11 cellular contexts compared by ENCODE assay signal in genomic region chr15:25793354-25794050, GRCh38.
DNase-seq lines count a peak whose midpoint lies in the region; ATAC-seq and TF ChIP-seq lines count a peak whose summit lies in the region.
"Had no signal": no experiment of that assay in that cellular context is flagged by ENCODE, and none has a peak within 500 bp of the region (broad histone marks: within the 10 kb centered on the region; RNA-seq: fewer than 3 reads in every experiment).

No MANE protein-coding gene starts in this region.

- H3K4me3 ChIP-seq in esophagus muscularis mucosa = no peak overlapping the region
- H3K4me3 ChIP-seq: PC-9 had no signal

- H3K27ac ChIP-seq in esophagus muscularis mucosa (replicated peaks in 1 of 4) = peak overlapping the region in 3 of 4 donors; percentile 10 to 47 (median 27)
- H3K27ac ChIP-seq: PC-9 had no signal

- no peak overlapping the region for H3K27ac Mint-ChIP-seq in T-helper 17 cell
- H3K27ac Mint-ChIP-seq: activated T-helper 17 cell treated with anti-CD3 and anti-CD28 coated beads, Interleukin-2, amount 50 U/mL, for 72 hours had no signal

- WGBS in esophagus muscularis mucosa = 88% methylated on average over 4 of the region's 6 CpGs

- no peak for TF ChIP-seq EP300 in esophagus muscularis mucosa (IDR thresholded peaks at IDR 0.05)

- H3K9me3 ChIP-seq in esophagus muscularis mucosa = no peaks in the 10 kb centered on the region
- no peaks in the 10 kb centered on the region for H3K9me3 ChIP-seq in T-helper 17 cell (ENCODE audit: control insufficient read depth, low read length, poor library complexity, severe bottlenecking)

- TF ChIP-seq POLR2A in esophagus muscularis mucosa (IDR thresholded peaks at IDR 0.05; ENCODE audit: low read depth) = no peak

- H3K27me3 Mint-ChIP-seq in T-helper 17 cell = no peaks in the 10 kb centered on the region
- H3K27me3 Mint-ChIP-seq: activated T-helper 17 cell treated with anti-CD3 and anti-CD28 coated beads, Interleukin-2, amount 50 U/mL, for 72 hours had no signal

- H3K4me1 Mint-ChIP-seq in T-helper 17 cell = peaks cover 42% of the 10 kb centered on the region

- H3K4me1 ChIP-seq in esophagus muscularis mucosa = peaks cover 24 to 99% (median 96%) of the 10 kb centered on the region in 4 donors

- peaks cover 3% of the 10 kb centered on the region for H3K36me3 Mint-ChIP-seq in T-helper 17 cell (ENCODE audit: low read depth)

- H3K36me3 ChIP-seq in esophagus muscularis mucosa = no peaks in the 10 kb centered on the region

- intact Hi-C loops in esophagus muscularis mucosa (cut with DNase I) = loop anchor here (5.0 kb wide), 2 partner anchors 34 to 121 kb away; no protein-coding TSS in a partner anchor

- DNase-seq in esophagus muscularis mucosa (ENCODE audit: extremely low spot score) (no peak), NCI-H2196 (lab: John Stamatoyannopoulos, UW; ENCODE audit: unreplicated experiment) (no peak), T-helper 17 cell (no peak), NCI-H1105 (lab: John Stamatoyannopoulos, UW) (no peak)
- DNase-seq in effector CD4-positive, alpha-beta T cell = no peak
- DNase-seq: PC-9; stimulated activated CD4-positive, alpha-beta T cell treated with anti-CD3 and anti-CD28 coated beads, Interleukin-4, amount 100 ng/mL, for 1 hour had no signal

- no peak overlapping the region for H3K4me3 Mint-ChIP-seq in T-helper 17 cell
- H3K4me3 Mint-ChIP-seq: activated T-helper 17 cell treated with anti-CD3 and anti-CD28 coated beads, Interleukin-2, amount 50 U/mL, for 72 hours had no signal

- H3K27me3 ChIP-seq in esophagus muscularis mucosa = no peaks in the 10 kb centered on the region

- ATAC-seq in GM18519 (IDR thresholded peaks at IDR 0.05; ENCODE audit: low FRiP score, unreplicated experiment) = peak; percentile 87
- ATAC-seq in GM21576 (IDR thresholded peaks at IDR 0.05; ENCODE audit: unreplicated experiment) = peak; percentile 92
- peak; percentile 92 for ATAC-seq in HG03469 (IDR thresholded peaks at IDR 0.05; ENCODE audit: unreplicated experiment)
- ATAC-seq in T-helper 17 cell = no peak
- ATAC-seq: activated T-helper 17 cell treated with anti-CD3 and anti-CD28 coated beads, Interleukin-2, amount 50 U/mL, for 72 hours had no signal

- no peak for TF ChIP-seq CTCF in esophagus muscularis mucosa (IDR thresholded peaks at IDR 0.05)
